18 cellular contexts compared by ENCODE assay signal in the genomic region with DNA sequence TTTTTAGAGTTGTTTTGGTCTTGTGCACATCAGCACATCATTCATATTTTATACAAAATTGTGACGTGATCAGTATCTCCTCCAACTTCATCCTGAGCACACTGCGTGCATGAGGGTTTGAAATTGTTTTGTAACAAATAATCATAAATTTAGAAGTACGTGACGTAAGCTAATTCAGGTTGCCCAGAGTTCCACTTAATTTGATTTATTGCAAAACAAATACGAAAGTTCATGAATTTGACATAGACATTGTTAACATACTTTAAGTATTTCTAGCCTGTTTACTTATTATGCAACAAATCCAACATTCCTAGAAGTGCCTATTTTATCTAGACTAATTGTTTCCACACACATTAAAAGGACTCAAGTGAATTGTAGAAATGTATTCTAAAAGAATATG. TPM values are rescaled to one million over a fixed set of nuclear protein-coding genes. Genes with fewer than 3 reads are reported as not detected.
DNase-seq lines count a peak whose midpoint lies in the region; ATAC-seq and TF ChIP-seq lines count a peak whose summit lies in the region.
"Had no signal": no experiment of that assay in that cellular context is flagged by ENCODE, and none has a peak within 500 bp of the region (broad histone marks: within the 10 kb centered on the region; RNA-seq: fewer than 3 reads in every experiment).

No MANE protein-coding gene starts in this region.

- H3K27me3 ChIP-seq in RWPE2 (ENCODE audit: insufficient read depth, poor library complexity, severe bottlenecking), result no peaks in the 10 kb centered on the region
- H3K27me3 ChIP-seq in gastrocnemius medialis, result no peaks in the 10 kb centered on the region
- H3K27me3 ChIP-seq in spleen (replicated peaks in 1 of 7), result peaks cover 0 to 3% (median 0%) of the 10 kb centered on the region in 7 donors

- ATAC-seq in RWPE2 (ENCODE audit: low read depth) (peak; percentile 48), gastrocnemius medialis (no peak), GM18519 (IDR thresholded peaks at IDR 0.05; ENCODE audit: low FRiP score, unreplicated experiment) (no peak)

- peak overlapping the region; percentile 53 for H3K27ac ChIP-seq in RWPE2 (ENCODE audit: poor library complexity, severe bottlenecking)
- peak overlapping the region; percentile 84 to 92 (median 84) for H3K27ac ChIP-seq in gastrocnemius medialis
- peak overlapping the region in 3 of 8 donors; percentile 10 to 47 (median 41) for H3K27ac ChIP-seq in spleen
- H3K27ac ChIP-seq: KMS-11 had no signal

- no peaks in the 10 kb centered on the region for H3K36me3 Mint-ChIP-seq in activated T-helper 2 cell treated with anti-CD3 and anti-CD28 coated beads, Interferon-gamma antibody, Interleukin-2, Interleukin-4, amounts not matched to agents 10 μg/mL and 5 μg/mL and 100 μg/mL, durations not matched to agents 14 hours and 24 hours and 36 hours (ENCODE audit: low read depth)
- H3K36me3 Mint-ChIP-seq: stimulated activated effector memory CD8-positive, alpha-beta T cell treated with anti-CD3 and anti-CD28 coated beads, Interleukin-12 subunit alpha, Interleukin-12 subunit beta, amount 100 ng/mL, for 72 hours had no signal

- peak; percentile 84 for DNase-seq in EH (ENCODE audit: low read depth)
- DNase-seq in RWPE2 (ENCODE audit: low spot score), result no peak
- DNase-seq in fibroblast of pulmonary artery (ENCODE audit: low read depth), result peak; percentile 60
- DNase-seq in gastrocnemius medialis, result no peak
- DNase-seq in activated T-helper 2 cell treated with anti-CD3 and anti-CD28 coated beads, Interferon-gamma antibody, Interleukin-2, Interleukin-4, amounts not matched to agents 10 μg/mL and 5 μg/mL and 100 μg/mL, durations not matched to agents 14 hours and 24 hours and 36 hours (ENCODE audit: low spot score), result no peak
- no peak for DNase-seq in stimulated activated naive CD4-positive, alpha-beta T cell treated with Interleukin-2 at 50 U/mL for 16 hours (lab: John Stamatoyannopoulos, UW)
- DNase-seq in spleen, result no peak
- DNase-seq: activated CD4-positive, alpha-beta T cell treated with anti-CD3 and anti-CD28 coated beads, Interleukin-2, amount 50 U/mL, for 1 hour; activated naive CD4-positive, alpha-beta T cell treated with Interleukin-2 at 50 U/mL for 16 hours; Calu3; NCI-H2029 treated with DMSO at 0.1 percent for 48 hours; nucleus accumbens; stimulated activated CD4-positive, alpha-beta T cell treated with anti-CD3 and anti-CD28 coated beads, Interleukin-2, amount 100 ng/mL, for 24 hours had no signal

- in situ Hi-C loops in gastrocnemius medialis (cut with MboI; ENCODE audit: low sequenced_read_pairs in 4 of 4), result no loop called here

- no peak overlapping the region for H3K4me3 ChIP-seq in RWPE2 (ENCODE audit: severe bottlenecking)
- no peak overlapping the region for H3K4me3 ChIP-seq in fibroblast of pulmonary artery (replicated peaks; ENCODE audit: low read depth, low read length)
- H3K4me3 ChIP-seq in gastrocnemius medialis, result no peak overlapping the region
- H3K4me3 ChIP-seq in spleen, result no peak overlapping the region
- H3K4me3 ChIP-seq: GM12878 had no signal

- intact Hi-C loops in gastrocnemius medialis (cut with DNase I; ENCODE audit: low total_unique reads) (loop anchor here (5.0 kb wide), 1 partner anchor 146 kb away; no protein-coding TSS in a partner anchor), spleen (cut with DNase I; ENCODE audit: low total_unique reads) (no loop called here)
- intact Hi-C loops in activated T-helper 2 cell treated with anti-CD3 and anti-CD28 coated beads, Interferon-gamma antibody, Interleukin-2, Interleukin-4, amounts not matched to agents 10 μg/mL and 5 μg/mL and 100 μg/mL, durations not matched to agents 14 hours and 24 hours and 36 hours (cut with micrococcal nuclease), result loop anchor here (10.0 kb wide), 1 partner anchor 178 kb away; no protein-coding TSS in a partner anchor

- H3K27ac Mint-ChIP-seq in activated T-helper 2 cell treated with anti-CD3 and anti-CD28 coated beads, Interferon-gamma antibody, Interleukin-2, Interleukin-4, amounts not matched to agents 10 μg/mL and 5 μg/mL and 100 μg/mL, durations not matched to agents 14 hours and 24 hours and 36 hours, result no peak overlapping the region
- H3K27ac Mint-ChIP-seq: dendritic cell treated with granulocyte-macrophage colony-stimulating factor and Interleukin-4, amounts not matched to agents 40 ng/mL and 50 ng/mL, for 4 days; stimulated activated effector memory CD8-positive, alpha-beta T cell treated with anti-CD3 and anti-CD28 coated beads, Interleukin-12 subunit alpha, Interleukin-12 subunit beta, amount 100 ng/mL, for 72 hours had no signal

- TF ChIP-seq POLR2A in gastrocnemius medialis (IDR thresholded peaks at IDR 0.05) (peak in 1 of 2 donors; percentile 21), spleen (IDR thresholded peaks at IDR 0.05) (no peak)

- TF ChIP-seq CTCF in RWPE2 (IDR thresholded peaks at IDR 0.05; ENCODE audit: poor library complexity, severe bottlenecking) (no peak), fibroblast of pulmonary artery (IDR thresholded peaks at IDR 0.05; ENCODE audit: low read length, missing control alignments) (no peak), gastrocnemius medialis (IDR thresholded peaks at IDR 0.05 in 4 of 5, conservative IDR thresholded peaks at IDR 0.05 in 1 of 5) (no peak), spleen (IDR thresholded peaks at IDR 0.05 in 8 of 11, conservative IDR thresholded peaks at IDR 0.05 in 3 of 11) (no peak)

- no peaks in the 10 kb centered on the region for H3K9me3 ChIP-seq in RWPE2 (ENCODE audit: severe bottlenecking)
- no peaks in the 10 kb centered on the region for H3K9me3 ChIP-seq in gastrocnemius medialis
- no peaks in the 10 kb centered on the region for H3K9me3 ChIP-seq in spleen

- H3K27me3 Mint-ChIP-seq in activated T-helper 2 cell treated with anti-CD3 and anti-CD28 coated beads, Interferon-gamma antibody, Interleukin-2, Interleukin-4, amounts not matched to agents 10 μg/mL and 5 μg/mL and 100 μg/mL, durations not matched to agents 14 hours and 24 hours and 36 hours (ENCODE audit: low read depth), result no peaks in the 10 kb centered on the region
- H3K27me3 Mint-ChIP-seq: dendritic cell treated with granulocyte-macrophage colony-stimulating factor and Interleukin-4, amounts not matched to agents 40 ng/mL and 50 ng/mL, for 4 days had no signal

- no peaks in the 10 kb centered on the region for H3K9me3 Mint-ChIP-seq in activated T-helper 2 cell treated with anti-CD3 and anti-CD28 coated beads, Interferon-gamma antibody, Interleukin-2, Interleukin-4, amounts not matched to agents 10 μg/mL and 5 μg/mL and 100 μg/mL, durations not matched to agents 14 hours and 24 hours and 36 hours
- H3K9me3 Mint-ChIP-seq: dendritic cell treated with granulocyte-macrophage colony-stimulating factor and Interleukin-4, amounts not matched to agents 40 ng/mL and 50 ng/mL, for 4 days; stimulated activated effector memory CD8-positive, alpha-beta T cell treated with anti-CD3 and anti-CD28 coated beads, Interleukin-12 subunit alpha, Interleukin-12 subunit beta, amount 100 ng/mL, for 72 hours had no signal

- peaks cover 48% of the 10 kb centered on the region for H3K4me1 ChIP-seq in RWPE2 (ENCODE audit: insufficient read depth, poor library complexity, severe bottlenecking)
- H3K4me1 ChIP-seq in gastrocnemius medialis, result peaks cover 17 to 51% of the 10 kb centered on the region in 2 donors
- peaks cover 0 to 20% (median 12%) of the 10 kb centered on the region in 6 donors for H3K4me1 ChIP-seq in spleen

- H3K36me3 ChIP-seq in RWPE2 (ENCODE audit: low read depth) (no peaks in the 10 kb centered on the region), gastrocnemius medialis (peaks cover 0 to 28% of the 10 kb centered on the region in 2 donors), spleen (peaks cover 0 to 11% (median 2%) of the 10 kb centered on the region in 6 donors)

- 62 to 81% (median 66%) methylated on average over 5 of the region's 5 CpGs for WGBS in spleen, 5 donors

- H3K4me1 Mint-ChIP-seq in activated T-helper 2 cell treated with anti-CD3 and anti-CD28 coated beads, Interferon-gamma antibody, Interleukin-2, Interleukin-4, amounts not matched to agents 10 μg/mL and 5 μg/mL and 100 μg/mL, durations not matched to agents 14 hours and 24 hours and 36 hours (ENCODE audit: low read depth), result peaks cover 29% of the 10 kb centered on the region

- no peak overlapping the region for H3K4me3 Mint-ChIP-seq in activated T-helper 2 cell treated with anti-CD3 and anti-CD28 coated beads, Interferon-gamma antibody, Interleukin-2, Interleukin-4, amounts not matched to agents 10 μg/mL and 5 μg/mL and 100 μg/mL, durations not matched to agents 14 hours and 24 hours and 36 hours (ENCODE audit: low read depth)
- H3K4me3 Mint-ChIP-seq: dendritic cell treated with granulocyte-macrophage colony-stimulating factor and Interleukin-4, amounts not matched to agents 40 ng/mL and 50 ng/mL, for 4 days; stimulated activated effector memory CD8-positive, alpha-beta T cell treated with anti-CD3 and anti-CD28 coated beads, Interleukin-12 subunit alpha, Interleukin-12 subunit beta, amount 100 ng/mL, for 72 hours had no signal

RNA-seq across cellular contexts. Expression of gene MAP7D3, which starts 48.3 kb away (rescaled TPM):
- 10 to 100 TPM; 10.5 to 26.1 (median 13.9) TPM for total RNA-seq in gastrocnemius medialis
- 28.1 and 28.6 TPM in 2 replicates for total RNA-seq in activated T-helper 2 cell treated with anti-CD3 and anti-CD28 coated beads, Interferon-gamma antibody, Interleukin-2, Interleukin-4, amounts not matched to agents 10 μg/mL and 5 μg/mL and 100 μg/mL, durations not matched to agents 14 hours and 24 hours and 36 hours
- total RNA-seq in spleen, result 10 to 100 TPM; 11.3 to 17.6 (median 13.1) TPM
- polyA plus RNA-seq in spleen, result 10 to 100 TPM in 1 of 3 donors, 1 to 10 TPM in 2; 7.4 to 10.2 (median 8.7) TPM

RNA-seq across cellular contexts. Expression of gene FHL1, which starts 55.6 kb away (rescaled TPM):
- total RNA-seq in gastrocnemius medialis, result 1,000 to 10,000 TPM; 2,023 to 8,069 (median 7,102) TPM
- total RNA-seq in activated T-helper 2 cell treated with anti-CD3 and anti-CD28 coated beads, Interferon-gamma antibody, Interleukin-2, Interleukin-4, amounts not matched to agents 10 μg/mL and 5 μg/mL and 100 μg/mL, durations not matched to agents 14 hours and 24 hours and 36 hours, result 4.5 and 8.1 TPM in 2 replicates
- 100 to 1,000 TPM in 1 of 7 donors, 10 to 100 TPM in 6; 55.1 to 108 (median 68.8) TPM for total RNA-seq in spleen
- 10 to 100 TPM; 33.0 to 43.1 (median 35.9) TPM for polyA plus RNA-seq in spleen

Comparison
In these comparisons a context has a peak if more than half of its experiments do, and no peak if none do; other contexts are left out.
1. DNase-seq: peak in EH (single experiment) and fibroblast of pulmonary artery (single experiment); none in RWPE2 (single experiment), gastrocnemius medialis (0 of 2), activated T-helper 2 cell treated with anti-CD3 and anti-CD28 coated beads, Interferon-gamma antibody, Interleukin-2, Interleukin-4, amounts not matched to agents 10 μg/mL and 5 μg/mL and 100 μg/mL, durations not matched to agents 14 hours and 24 hours and 36 hours (single experiment), stimulated activated naive CD4-positive, alpha-beta T cell treated with Interleukin-2 at 50 U/mL for 16 hours (single experiment) and spleen (single experiment).
2. RNA of gene FHL1, which starts 55.6 kb away (total RNA-seq): 2,023 to 8,069 TPM in gastrocnemius medialis; 55.1 to 108 TPM in spleen and 4.5 to 8.1 TPM in activated T-helper 2 cell treated with anti-CD3 and anti-CD28 coated beads, Interferon-gamma antibody, Interleukin-2, Interleukin-4, amounts not matched to agents 10 μg/mL and 5 μg/mL and 100 μg/mL, durations not matched to agents 14 hours and 24 hours and 36 hours; every median in the first group is over 10 times any median in the second.